8 cellular contexts compared by ENCODE assay signal in genomic region chr17:46424187-46424884, GRCh38.
DNase-seq lines count a peak whose midpoint lies in the region; ATAC-seq, FAIRE-seq and TF ChIP-seq lines count a peak whose summit lies in the region.
"Not testable (repeated sequence)": the region's sequence is repeated elsewhere in the genome, so short reads cannot be mapped to it uniquely, and the experiment has no call there.

No MANE protein-coding gene starts in this region.

- not testable (repeated sequence) for H3K4me1 Mint-ChIP-seq in chondrocyte (ENCODE audit: low read depth); osteocyte (ENCODE audit: unreplicated experiment)

- peak; percentile 90 for FAIRE-seq in A549 (lab: Jason Lieb, UNC)
- peak; percentile 95 for FAIRE-seq in RCC 7860 (lab: Jason Lieb, UNC)
- peak; percentile 99 for FAIRE-seq in frontal cortex (lab: Jason Lieb, UNC)
- peak; percentile 87 for FAIRE-seq in urothelium cell line (lab: Jason Lieb, UNC)

- ATAC-seq in A549: not testable (repeated sequence)
- peak in 3 of 4 donors; percentile 38 to 67 (median 43) for ATAC-seq in right lobe of liver

- intact Hi-C loops in right lobe of liver (cut with DNase I): not testable (repeated sequence)

- not testable (repeated sequence) for TF ChIP-seq CTCF in A549 (IDR thresholded peaks at IDR 0.05)
- peak; percentile 1 for TF ChIP-seq CTCF in GM10248 (IDR thresholded peaks at IDR 0.05; ENCODE audit: control extremely low read depth, extremely low read depth, low read depth, missing control alignments)
- TF ChIP-seq CTCF in chondrocyte (IDR thresholded peaks at IDR 0.05): peak; percentile 66
- peak in 1 of 4 donors; percentile 24 for TF ChIP-seq CTCF in right lobe of liver (IDR thresholded peaks at IDR 0.05)
- peak; percentile 21 for TF ChIP-seq CTCF in osteocyte (IDR thresholded peaks at IDR 0.05)

- POLR2A ChIA-PET in A549 (lab: Yijun Ruan, JAX); GM10248 (lab: Yijun Ruan, JAX): not testable (repeated sequence)

- TF ChIP-seq POLR2A in A549 (IDR thresholded peaks at IDR 0.05; ENCODE audit: low read length); right lobe of liver (IDR thresholded peaks at IDR 0.05): not testable (repeated sequence)

- WGBS in A549 (ENCODE audit: missing lambda C conversion rate): no CpG with 5 or more reads among the region's 2 CpGs
- 17% methylated on average over 1 of the region's 2 CpGs for WGBS in right lobe of liver (ENCODE audit: insufficient coverage, low coverage, low lambda C conversion rate, missing lambda C conversion rate)

- not testable (repeated sequence) for TF ChIP-seq RAD21 in A549 (conservative IDR thresholded peaks at IDR 0.05 in 1 of 2, IDR thresholded peaks at IDR 0.05 in 1 of 2)

- not testable (repeated sequence) for H3K36me3 Mint-ChIP-seq in chondrocyte (ENCODE audit: low read depth); osteocyte (ENCODE audit: unreplicated experiment)

- not testable (repeated sequence) for H3K36me3 ChIP-seq in right lobe of liver

- CTCF ChIA-PET in A549 (lab: Yijun Ruan, JAX); GM10248 (lab: Yijun Ruan, JAX): not testable (repeated sequence)

- not testable (repeated sequence) for TF ChIP-seq EP300 in A549 (IDR thresholded peaks at IDR 0.05)

- not testable (repeated sequence) for H3K4me1 ChIP-seq in A549, right lobe of liver

- not testable (repeated sequence) for H3K4me3 ChIP-seq in A549, right lobe of liver

- DNase-seq in A549 (ENCODE audit: low read depth in 1 of 2, low spot score in 1 of 2); GM10248 (ENCODE audit: extremely low spot score); RCC 7860 (ENCODE audit: low spot score); chondrocyte (ENCODE audit: low spot score); frontal cortex (ENCODE audit: low spot score in 2 of 2); right lobe of liver; osteocyte (ENCODE audit: extremely low spot score, unreplicated experiment); urothelium cell line (ENCODE audit: low spot score): not testable (repeated sequence)

- H3K9me3 ChIP-seq in A549, right lobe of liver: not testable (repeated sequence)

- not testable (repeated sequence) for H3K4me3 Mint-ChIP-seq in chondrocyte (ENCODE audit: unreplicated experiment); osteocyte (ENCODE audit: unreplicated experiment)

- H3K27me3 ChIP-seq in right lobe of liver: not testable (repeated sequence)

- H3K27ac ChIP-seq in A549, right lobe of liver: not testable (repeated sequence)

- H3K27me3 Mint-ChIP-seq in chondrocyte (ENCODE audit: low read depth); osteocyte (ENCODE audit: unreplicated experiment): not testable (repeated sequence)

- H3K27ac Mint-ChIP-seq in chondrocyte (ENCODE audit: unreplicated experiment); osteocyte (ENCODE audit: unreplicated experiment): not testable (repeated sequence)

- not testable (repeated sequence) for H3K9me3 Mint-ChIP-seq in chondrocyte (ENCODE audit: low read depth); osteocyte (ENCODE audit: unreplicated experiment)

- not testable (repeated sequence) for H3K4me2 ChIP-seq in A549
